Comparison of ENCODE assay signal across 19 cellular contexts in genomic region chr14:86521032-86521730, GRCh38.
"Had no signal": no experiment of that assay in that cellular context is flagged by ENCODE, and none has a peak within 500 bp of the region (broad histone marks: within the 10 kb centered on the region; RNA-seq: fewer than 3 reads in every experiment).

No MANE protein-coding gene starts in this region.

- DNase-seq: activated CD4-positive, alpha-beta memory T cell treated with anti-CD3 and anti-CD28 coated beads, Interleukin-2, amount 10 ng/mL, durations not matched to agents 7 days and 5 days; activated CD4-positive, alpha-beta T cell treated with anti-CD3 and anti-CD28 coated beads for 4 hours; activated CD4-positive, CD25-positive, alpha-beta regulatory T cell; activated effector memory CD4-positive, alpha-beta T cell treated with anti-CD3 and anti-CD28 coated beads, Interleukin-2, amount 50 U/mL, for 16 hours; activated T-cell treated with anti-CD3 and anti-CD28 coated beads, Interleukin-2, amount 50 U/mL, for 72 hours; effector memory CD4-positive, alpha-beta T cell; foreskin keratinocyte; immature natural killer cell; kidney glomerular epithelial cell; left ventricle myocardium inferior; mammary epithelial cell; midbrain; nephron progenitor cell; stimulated activated CD4-positive, alpha-beta T cell treated with anti-CD3 and anti-CD28 coated beads, Interleukin-4, amount 100 ng/mL, for 4 hours; stimulated activated naive CD8-positive, alpha-beta T cell treated with anti-CD3 and anti-CD28 coated beads, Interleukin-15, Interleukin-2, amounts not matched to agents 100 U/mL and 50 U/mL, for 24 hours; substantia nigra; thyroid gland had no signal

- H3K27ac ChIP-seq: ascending aorta, foreskin keratinocyte, hepatocyte, left ventricle myocardium inferior, thyroid gland had no signal

- ATAC-seq: activated T-cell treated with anti-CD3 and anti-CD28 coated beads, Interleukin-2, amount 50 U/mL, for 72 hours; foreskin keratinocyte; stimulated activated naive CD8-positive, alpha-beta T cell treated with anti-CD3 and anti-CD28 coated beads, Interleukin-15, Interleukin-2, amounts not matched to agents 100 U/mL and 50 U/mL, for 24 hours had no signal
